ENCODE assay signal across 8 cellular contexts in the genomic region with DNA sequence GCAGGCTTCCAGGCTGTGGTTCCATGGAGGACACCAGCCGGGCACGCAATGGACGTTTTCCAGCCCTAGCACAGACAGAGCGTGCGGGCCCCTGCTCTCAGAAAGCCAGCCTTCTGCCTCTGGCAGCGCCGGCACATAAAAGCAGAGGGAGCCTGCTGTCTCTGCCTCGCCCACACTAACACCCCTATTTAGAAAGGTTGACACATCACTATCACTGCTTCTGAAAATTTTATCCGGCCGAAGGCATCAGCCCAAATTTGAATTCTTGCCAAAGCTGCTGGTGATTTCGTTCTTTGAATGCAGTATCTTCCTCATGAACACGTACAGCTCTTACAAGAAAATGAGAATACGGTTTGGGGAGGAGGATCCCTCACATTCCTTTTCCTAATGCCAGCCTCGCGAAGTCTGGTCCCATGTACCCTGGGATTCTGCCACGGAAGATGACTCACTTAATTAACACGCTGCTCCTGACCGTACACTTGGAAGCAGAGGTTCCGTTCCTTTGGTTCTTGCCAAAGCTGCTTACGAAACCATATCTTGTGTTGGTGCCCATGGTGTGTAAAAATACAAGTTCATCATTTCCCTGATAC. TPM values are rescaled to one million over a fixed set of nuclear protein-coding genes. Genes with fewer than 3 reads are reported as not detected.
DNase-seq lines count a peak whose midpoint lies in the region; ATAC-seq and TF ChIP-seq lines count a peak whose summit lies in the region.

No MANE protein-coding gene starts in this region.

- POLR2A ChIA-PET in HCT116 (lab: Charles Lee): no interaction called here

- peaks cover 3% of the 10 kb centered on the region for H3K9me3 Mint-ChIP-seq in neural progenitor cell

- CTCF ChIA-PET in HCT116 (lab: Charles Lee): no interaction called here

- no peak overlapping the region for H3K27ac Mint-ChIP-seq in neural progenitor cell

- no peaks in the 10 kb centered on the region for H3K9me2 ChIP-seq in HCT116 (ENCODE audit: insufficient read depth)

- peak overlapping the region; percentile 43 to 60 for H3K4me3 ChIP-seq in HCT116 (replicated peaks in 1 of 2; ENCODE audit: low read depth in 1 of 2, low read length in 2 of 2)
- peak overlapping the region; percentile 81 for H3K4me3 ChIP-seq in WI38 (ENCODE audit: low read depth, low read length)
- peak overlapping the region; percentile 77 for H3K4me3 ChIP-seq in fibroblast of the aortic adventitia (ENCODE audit: low read depth, low read length)
- H3K4me3 ChIP-seq in neural progenitor cell: peak overlapping the region; percentile 99

- no TSS peak for BruUV-seq in HCT116 (replicated peaks; lab: Mats Ljungman, UMichigan)

- no peaks in the 10 kb centered on the region for H3K9me3 ChIP-seq in HCT116 (ENCODE audit: control insufficient read depth in 1 of 2, insufficient read depth in 1 of 2, low read depth in 1 of 2, low read length in 2 of 2)
- no peaks in the 10 kb centered on the region for H3K9me3 ChIP-seq in neural progenitor cell (ENCODE audit: low read depth)

- peaks cover 12% of the 10 kb centered on the region for H3K36me3 Mint-ChIP-seq in neural progenitor cell

- H3K27me3 Mint-ChIP-seq in neural progenitor cell (ENCODE audit: insufficient read depth, low read depth): peaks cover 22% of the 10 kb centered on the region

- H3K27ac ChIP-seq in HCT116 (ENCODE audit: low read depth, low read length) (peak overlapping the region; percentile 57; the same call in 1 of the 2 replicates), neural progenitor cell (no peak overlapping the region)

- intact Hi-C loops in HCT116 (cut with micrococcal nuclease): no loop called here

- H3K4me1 ChIP-seq in HCT116 (ENCODE audit: control insufficient read depth in 1 of 2, insufficient read depth in 2 of 2, low read length in 2 of 2) (peaks cover 16 to 35% of the 10 kb centered on the region in 2 experiments), neural progenitor cell (peaks cover 17% of the 10 kb centered on the region)

- H3K36me3 ChIP-seq in HCT116 (ENCODE audit: control insufficient read depth in 1 of 2, insufficient read depth in 2 of 2, low read length in 2 of 2): no peaks in the 10 kb centered on the region
- H3K36me3 ChIP-seq in neural progenitor cell: no peaks in the 10 kb centered on the region

- ATAC-seq in HCT116 (peak; percentile 53), GM21717 (IDR thresholded peaks at IDR 0.05; ENCODE audit: unreplicated experiment) (no peak), HG03342 (IDR thresholded peaks at IDR 0.05; ENCODE audit: unreplicated experiment) (no peak)

- H3K4me3 Mint-ChIP-seq in neural progenitor cell: peak overlapping the region; percentile 81

- no peaks in the 10 kb centered on the region for H3K27me3 ChIP-seq in HCT116 (ENCODE audit: insufficient read depth, low read length)
- peaks cover 39% of the 10 kb centered on the region for H3K27me3 ChIP-seq in neural progenitor cell

- in situ Hi-C loops in ACHN (cut with HindIII; ENCODE audit: low pct_ligation_motif_present, low pct_unique_long_range_greater_than_20kb, low sequenced_read_pairs): no loop called here

- peak overlapping the region; percentile 55 for H3K9ac ChIP-seq in HCT116 (ENCODE audit: low read length)
- no peak overlapping the region for H3K9ac ChIP-seq in neural progenitor cell

- RAD21 ChIA-PET in HCT116 (lab: Charles Lee; ENCODE audit: low non-redundant PET in 1 of 2, low total read pairs in 2 of 2, uncharacterized antibody in 2 of 2, unreplicated experiment in 2 of 2): no interaction called here

- no peak for TF ChIP-seq RAD21 in HCT116 (IDR thresholded peaks at IDR 0.05; ENCODE audit: low read depth)

- H2AFZ ChIP-seq in HCT116 (ENCODE audit: low read depth, low read length, poor library complexity, severe bottlenecking): peak overlapping the region; percentile 65
- no peak overlapping the region for H2AFZ ChIP-seq in neural progenitor cell (replicated peaks)

- no peak for TF ChIP-seq POLR2A in HCT116 (IDR thresholded peaks at IDR 0.05; ENCODE audit: borderline replicate concordance, extremely low read depth, insufficient read depth, insufficient read length)

- H3K79me2 ChIP-seq in HCT116 (ENCODE audit: insufficient read depth, low read length): peaks cover 12% of the 10 kb centered on the region; the same call in 1 of the 2 replicates
- peaks cover 30% of the 10 kb centered on the region for H3K79me2 ChIP-seq in neural progenitor cell (ENCODE audit: low read depth)

- no peaks in the 10 kb centered on the region for H3F3A ChIP-seq in neural progenitor cell (ENCODE audit: low read depth)

- H3K4me1 Mint-ChIP-seq in neural progenitor cell: peaks cover 32% of the 10 kb centered on the region

- DNase-seq in ACHN: peak; percentile 98
- no peak for DNase-seq in HCT116 (ENCODE audit: low read depth, low spot score)
- peak; percentile 98 for DNase-seq in fibroblast of the aortic adventitia (ENCODE audit: low read depth)
- peak; percentile 12 for DNase-seq in neural progenitor cell (ENCODE audit: low spot score)
- DNase-seq in stimulated activated CD4-positive, alpha-beta T cell treated with anti-CD3 and anti-CD28 coated beads, Interleukin-12 subunit alpha, Interleukin-12 subunit beta, amount 100 ng/mL, for 4 hours: no peak

- TF ChIP-seq CTCF in HCT116 (IDR thresholded peaks at IDR 0.05 in 2 of 3, conservative IDR thresholded peaks at IDR 0.05 in 1 of 3; ENCODE audit: borderline replicate concordance in 1 of 3, insufficient read depth in 1 of 3, low read depth in 2 of 3, low read length in 2 of 3): no peak
- no peak for TF ChIP-seq CTCF in WI38 (IDR thresholded peaks at IDR 0.05; ENCODE audit: low read depth, low read length)
- no peak for TF ChIP-seq CTCF in fibroblast of the aortic adventitia (IDR thresholded peaks at IDR 0.05; ENCODE audit: insufficient read depth, low read length)
- no peak for TF ChIP-seq CTCF in neural progenitor cell (IDR thresholded peaks at IDR 0.05)

- H3K4me2 ChIP-seq in HCT116 (ENCODE audit: low read length) (peak overlapping the region; percentile 89), neural progenitor cell (peak overlapping the region; percentile 85)

- H4K20me1 ChIP-seq in HCT116 (ENCODE audit: insufficient read depth) (no peaks in the 10 kb centered on the region), neural progenitor cell (ENCODE audit: low read depth) (peaks cover 30% of the 10 kb centered on the region)

TF ChIP-seq in HCT116, 20 proteins besides CTCF, POLR2A, EP300 and RAD21:
- TF ChIP-seq TCF7L2 (IDR thresholded peaks at IDR 0.05; ENCODE audit: borderline replicate concordance, extremely low read depth, insufficient read depth, insufficient read length): peak; percentile 38
- TF ChIP-seq FOSL1 (IDR thresholded peaks at IDR 0.05; ENCODE audit: low read depth): peak; percentile 27; the same call in 1 of the 2 replicates
- TF ChIP-seq CEBPB (IDR thresholded peaks at IDR 0.05; ENCODE audit: low read depth): 0 out of 2 replicates have a peak, but pooled peaks have one; percentile 30
- no peak for TF ChIP-seq SIN3A (IDR thresholded peaks at IDR 0.05; ENCODE audit: low read depth)

RNA-seq across cellular contexts. Expression of a gene that starts 1.3 kb away (rescaled TPM):
- total RNA-seq in HCT116 (2021; ENCODE audit: unreplicated experiment) (12.8 TPM), fibroblast of the aortic adventitia (ENCODE audit: low replicate concordance) (14.7 and 24.4 TPM in 2 replicates), neural progenitor cell (ENCODE audit: low replicate concordance) (15.5 and 45.2 TPM in 2 replicates)
- polyA plus RNA-seq in HCT116 (2012): 8.8 and 9.8 TPM in 2 replicates

RNA-seq across cellular contexts. Expression of a gene that starts 22.4 kb away (rescaled TPM):
- 17.1 TPM for total RNA-seq in HCT116 (2021; ENCODE audit: unreplicated experiment)
- polyA plus RNA-seq in HCT116 (2012): 13.6 and 15.8 TPM in 2 replicates
- total RNA-seq in fibroblast of the aortic adventitia (ENCODE audit: low replicate concordance): 6.1 and 8.1 TPM in 2 replicates
- total RNA-seq in neural progenitor cell (ENCODE audit: low replicate concordance): 7.1 and 24.3 TPM in 2 replicates

RNA-seq across cellular contexts. Expression of a gene that starts 27.1 kb away (rescaled TPM):
- 68.2 TPM for total RNA-seq in HCT116 (2021; ENCODE audit: unreplicated experiment)
- 84.8 and 86.0 TPM in 2 replicates for polyA plus RNA-seq in HCT116 (2012)
- 35.8 and 75.8 TPM in 2 replicates for total RNA-seq in fibroblast of the aortic adventitia (ENCODE audit: low replicate concordance)
- total RNA-seq in neural progenitor cell (ENCODE audit: low replicate concordance): 93.3 and 236 TPM in 2 replicates

RNA-seq across cellular contexts. Expression of a gene that starts 42.4 kb away (rescaled TPM):
- total RNA-seq in HCT116 (2021; ENCODE audit: unreplicated experiment) (35.4 TPM), fibroblast of the aortic adventitia (ENCODE audit: low replicate concordance) (25.2 and 51.2 TPM in 2 replicates), neural progenitor cell (ENCODE audit: low replicate concordance) (16.7 and 49.5 TPM in 2 replicates)
- polyA plus RNA-seq in HCT116 (2012): 37.4 and 48.1 TPM in 2 replicates

RNA-seq across cellular contexts. Expression of a gene that starts 53.8 kb away (rescaled TPM):
- total RNA-seq in HCT116 (2021; ENCODE audit: unreplicated experiment): 61.4 TPM
- 68.8 and 76.4 TPM in 2 replicates for polyA plus RNA-seq in HCT116 (2012)
- total RNA-seq in fibroblast of the aortic adventitia (ENCODE audit: low replicate concordance): 49.3 and 83.6 TPM in 2 replicates
- 82.2 and 138 TPM in 2 replicates for total RNA-seq in neural progenitor cell (ENCODE audit: low replicate concordance)

Comparison
In these comparisons a context has a peak if more than half of its experiments do, and no peak if none do; other contexts are left out.
1. DNase-seq: peak in ACHN (single experiment), fibroblast of the aortic adventitia (single experiment) and neural progenitor cell (single experiment); none in HCT116 (single experiment) and stimulated activated CD4-positive, alpha-beta T cell treated with anti-CD3 and anti-CD28 coated beads, Interleukin-12 subunit alpha, Interleukin-12 subunit beta, amount 100 ng/mL, for 4 hours (single experiment).
2. Peak in every context shown above with its lines, with median percentiles within 50 percentile points of each other: H3K4me3 ChIP-seq.